In the genomic region with DNA sequence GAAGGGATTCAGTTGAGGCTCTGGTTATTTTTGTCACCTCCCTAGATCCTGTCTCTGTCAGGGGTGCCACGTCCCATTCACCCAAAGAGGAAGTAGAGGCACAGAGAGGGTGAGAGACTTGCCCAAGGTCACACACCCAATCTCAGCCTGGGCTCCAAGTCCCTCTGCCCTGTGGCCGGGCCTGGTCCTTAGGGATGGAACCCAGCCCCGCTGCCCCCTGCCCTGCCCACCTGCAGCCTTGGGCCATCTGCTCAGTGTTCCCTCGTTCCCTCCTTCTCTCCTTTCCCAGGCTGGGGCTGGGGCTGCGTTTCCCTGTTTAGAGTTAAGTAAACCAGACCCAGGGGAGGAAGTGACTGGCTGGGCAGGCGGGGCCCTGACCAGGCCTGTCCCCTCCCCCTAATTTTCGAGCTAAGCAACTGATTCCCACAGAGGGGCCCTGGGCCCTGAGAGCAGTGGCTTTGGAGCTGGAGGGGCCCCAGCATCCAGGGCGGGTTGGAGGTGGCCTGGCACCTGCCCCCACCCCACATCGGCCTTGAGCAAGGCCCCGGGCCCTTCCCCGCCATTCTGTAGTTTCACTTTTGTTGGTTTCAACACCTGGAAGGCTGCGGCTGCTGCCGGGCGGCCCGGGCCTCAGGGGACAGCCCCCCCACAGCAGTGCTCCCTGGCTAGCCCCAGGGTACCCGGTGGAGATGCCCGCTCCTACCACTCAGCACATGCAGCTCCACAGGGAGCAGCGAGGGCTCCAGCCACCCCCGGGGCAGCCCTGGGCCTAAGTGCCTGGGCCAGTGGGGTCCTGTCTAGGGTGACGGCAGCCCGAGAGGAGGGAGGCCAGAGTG, we compare ENCODE assay signal across 9 cellular contexts. TPM values are rescaled to one million over a fixed set of nuclear protein-coding genes. Genes with fewer than 3 reads are reported as not detected.
DNase-seq lines count a peak whose midpoint lies in the region; ATAC-seq, FAIRE-seq and TF ChIP-seq lines count a peak whose summit lies in the region.
"Had no signal": no experiment of that assay in that cellular context is flagged by ENCODE, and none has a peak within 500 bp of the region (broad histone marks: within the 10 kb centered on the region; RNA-seq: fewer than 3 reads in every experiment).

No MANE protein-coding gene starts in this region.

- H2BK120ac ChIP-seq in H1 (replicated peaks; ENCODE audit: low read depth, low read length): no peak overlapping the region

- H3K27me3 ChIP-seq in H1 (replicated peaks in 1 of 4; ENCODE audit: control insufficient read depth in 3 of 4, extremely low read depth in 1 of 4, insufficient read depth in 3 of 4, low read length in 3 of 4): no peaks in the 10 kb centered on the region
- no peaks in the 10 kb centered on the region for H3K27me3 ChIP-seq in tibial nerve

- peak overlapping the region; percentile 1 for H4K5ac ChIP-seq in H1 (ENCODE audit: insufficient read length, low read depth, low read length)

- peak overlapping the region; percentile 93 for H3K27ac Mint-ChIP-seq in activated CD4-positive, alpha-beta T cell treated with anti-CD3 and anti-CD28 coated beads, Interleukin-2, amount 10 ng/mL, durations not matched to agents 24 days and 14 days

- H3K4me1 ChIP-seq in H1 (replicated peaks in 1 of 4; ENCODE audit: control insufficient read depth in 3 of 4, insufficient read depth in 4 of 4, low read length in 3 of 4) (peaks cover 4 to 27% (median 20%) of the 10 kb centered on the region in 4 experiments), mucosa of descending colon (ENCODE audit: low read depth) (peaks cover 19% of the 10 kb centered on the region), tibial nerve (peaks cover 0 to 76% (median 40%) of the 10 kb centered on the region in 4 donors)

- H3K27ac ChIP-seq in H1 (ENCODE audit: low read depth, low read length) (peak overlapping the region; percentile 24; the same call in 1 of the 2 replicates), tibial nerve (peak overlapping the region; percentile 71 to 94 (median 94))

- intact Hi-C loops in activated CD4-positive, alpha-beta T cell treated with anti-CD3 and anti-CD28 coated beads, Interleukin-2, amount 10 ng/mL, durations not matched to agents 24 days and 14 days (cut with micrococcal nuclease): loop anchor here (1.0 kb wide), 1 partner anchor 10 kb away; a partner anchor contains a TSS
- intact Hi-C loops in mucosa of descending colon (cut with DNase I, micrococcal nuclease): no loop called here

- peak overlapping the region; percentile 62 for H3K18ac ChIP-seq in H1 (ENCODE audit: extremely low read depth, low read length)

- peaks cover 20% of the 10 kb centered on the region for H3K4me1 Mint-ChIP-seq in activated CD4-positive, alpha-beta T cell treated with anti-CD3 and anti-CD28 coated beads, Interleukin-2, amount 10 ng/mL, durations not matched to agents 24 days and 14 days

- no peak overlapping the region for H3K9ac ChIP-seq in H1 (replicated peaks in 1 of 4; ENCODE audit: extremely low read depth in 1 of 4, low read depth in 3 of 4, low read length in 3 of 4)

- TF ChIP-seq EP300 in H1 (IDR thresholded peaks at IDR 0.05; ENCODE audit: borderline replicate concordance in 1 of 2, low read depth in 2 of 2, low read length in 2 of 2) (no peak), tibial nerve (IDR thresholded peaks at IDR 0.05) (peak in 1 of 2 donors; percentile 25)

- no peak for TF ChIP-seq RAD21 in H1 (IDR thresholded peaks at IDR 0.05 in 1 of 2, conservative IDR thresholded peaks at IDR 0.05 in 1 of 2; ENCODE audit: low read depth in 2 of 2, low read length in 2 of 2)

- H3K23me2 ChIP-seq in H1 (ENCODE audit: low read depth, low read length): no peaks in the 10 kb centered on the region; the same call in 1 of the 2 replicates

- H2BK12ac ChIP-seq in H1 (ENCODE audit: low read depth, low read length): peak overlapping the region; percentile 90; the same call in 1 of the 2 replicates

- H3K4me3 Mint-ChIP-seq in activated CD4-positive, alpha-beta T cell treated with anti-CD3 and anti-CD28 coated beads, Interleukin-2, amount 10 ng/mL, durations not matched to agents 24 days and 14 days: peak overlapping the region; percentile 92

- CTCF ChIA-PET in H1 (lab: Charles Lee; ENCODE audit: partially characterized antibody): interaction anchor here (0.6 to 2.7 kb wide), 9 partner anchors 10 to 169 kb away, joined by 3 to 18 read pairs (median 3); a partner anchor contains a TSS

- TF ChIP-seq CTCF in NB4 (IDR thresholded peaks at IDR 0.05; ENCODE audit: low read depth, low read length) (no peak), H1 (IDR thresholded peaks at IDR 0.05; ENCODE audit: control extremely low read depth in 1 of 3, insufficient read depth in 1 of 3, low read depth in 1 of 3, low read length in 3 of 3) (no peak), mucosa of descending colon (IDR thresholded peaks at IDR 0.05) (no peak), tibial nerve (IDR thresholded peaks at IDR 0.05) (no peak)

- H3K79me1 ChIP-seq in H1 (ENCODE audit: low read depth, low read length): no peaks in the 10 kb centered on the region

- no peak overlapping the region for H2AFZ ChIP-seq in H1 (ENCODE audit: low read length)

- no peaks in the 10 kb centered on the region for H3K36me3 ChIP-seq in H1 (ENCODE audit: control insufficient read depth in 2 of 4, insufficient read depth in 4 of 4, low read length in 3 of 4)
- H3K36me3 ChIP-seq in mucosa of descending colon (ENCODE audit: low read depth): peaks cover 5% of the 10 kb centered on the region
- H3K36me3 ChIP-seq in tibial nerve: peaks cover 0 to 53% (median 2%) of the 10 kb centered on the region in 3 donors

- H3K36me3 Mint-ChIP-seq in activated CD4-positive, alpha-beta T cell treated with anti-CD3 and anti-CD28 coated beads, Interleukin-2, amount 10 ng/mL, durations not matched to agents 24 days and 14 days (ENCODE audit: low read depth): peaks cover 6% of the 10 kb centered on the region

- no peak overlapping the region for H3K14ac ChIP-seq in H1 (ENCODE audit: insufficient read length)

- POLR2A ChIA-PET in H1 (lab: Charles Lee; ENCODE audit: partially characterized antibody): interaction anchor here (1.1 to 16.6 kb wide), 4 partner anchors 8 to 172 kb away, joined by 3 to 183 read pairs (median 14); a partner anchor contains a TSS

- no peaks in the 10 kb centered on the region for H3K79me2 ChIP-seq in H1 (ENCODE audit: control insufficient read depth in 1 of 2, insufficient read depth in 2 of 2, low read length in 2 of 2)

- H3K4ac ChIP-seq in H1 (replicated peaks; ENCODE audit: insufficient read length, low read depth, low read length): no peak overlapping the region

- H3K4me2 ChIP-seq in H1 (ENCODE audit: insufficient read depth in 1 of 2, low read depth in 2 of 2, low read length in 2 of 2): peak overlapping the region in 1 of 2 experiments; percentile 37; a peak in 2 of 4 replicates

- ATAC-seq in GM21529 (IDR thresholded peaks at IDR 0.05; ENCODE audit: unreplicated experiment) (peak; percentile 52), mucosa of descending colon (peak; percentile 61)

- H2BK20ac ChIP-seq in H1 (ENCODE audit: low read length): peak overlapping the region; percentile 72; the same call in 1 of the 2 replicates

- H3K56ac ChIP-seq in H1 (replicated peaks; ENCODE audit: insufficient read length, low read depth, low read length): no peak overlapping the region

- peak overlapping the region; percentile 88 for H2BK5ac ChIP-seq in H1 (ENCODE audit: low read depth, low read length)

- H3K9me3 Mint-ChIP-seq in activated CD4-positive, alpha-beta T cell treated with anti-CD3 and anti-CD28 coated beads, Interleukin-2, amount 10 ng/mL, durations not matched to agents 24 days and 14 days: no peaks in the 10 kb centered on the region

- no peaks in the 10 kb centered on the region for H3K27me3 Mint-ChIP-seq in activated CD4-positive, alpha-beta T cell treated with anti-CD3 and anti-CD28 coated beads, Interleukin-2, amount 10 ng/mL, durations not matched to agents 24 days and 14 days

- WGBS in H1 (ENCODE audit: extremely low coverage in 1 of 2, insufficient coverage in 1 of 2, insufficient read length in 1 of 2, insufficient replicate concordance in 2 of 2, low coverage in 1 of 2, low lambda C conversion rate in 2 of 2, missing lambda C conversion rate in 1 of 2), 2 experiments: 76% methylated on average over 20 of the region's 21 CpGs; no CpG with 5 or more reads in 1 of the 2 experiments
- WGBS in tibial nerve, 2 donors: 27 to 37% methylated on average over 19 to 21 of the region's 21 CpGs

- peak overlapping the region; percentile 15 for H4K91ac ChIP-seq in H1 (replicated peaks; ENCODE audit: insufficient read length, low read length)

- H3K4me3 ChIP-seq in NB4 (ENCODE audit: low read depth, low read length) (peak overlapping the region; percentile 89), H1 (ENCODE audit: extremely low read depth in 1 of 4, insufficient read depth in 2 of 4, low read depth in 3 of 4, low read length in 4 of 4) (no peak overlapping the region), mucosa of descending colon (peak overlapping the region; percentile 24), tibial nerve (peak overlapping the region; percentile 57 to 95 (median 74))

- TF ChIP-seq POLR2A in NB4 (IDR thresholded peaks at IDR 0.05; ENCODE audit: extremely low read depth, insufficient read length) (no peak), H1 (IDR thresholded peaks at IDR 0.05; ENCODE audit: control extremely low read depth in 1 of 2, low read depth in 2 of 2, low read length in 2 of 2) (no peak), tibial nerve (IDR thresholded peaks at IDR 0.05) (peak in 1 of 2 donors; percentile 23)

- peak; percentile 19 for DNase-seq in DMS153 (lab: John Stamatoyannopoulos, UW)
- peak; percentile 94 for DNase-seq in NB4 (ENCODE audit: low read depth)
- DNase-seq in activated CD4-positive, alpha-beta T cell treated with anti-CD3 and anti-CD28 coated beads, Interleukin-2, amount 10 ng/mL, durations not matched to agents 24 days and 14 days: peak; percentile 88
- peak; percentile 36 to 61 for DNase-seq in H1 (ENCODE audit: low read depth in 1 of 2, low spot score in 2 of 2)
- DNase-seq in mucosa of descending colon: peak; percentile 70 to 83 (median 78)
- DNase-seq in tibial nerve (ENCODE audit: low spot score in 2 of 2): peak; percentile 44 to 48
- DNase-seq in NCI-H1694 (lab: John Stamatoyannopoulos, UW): no peak

- H3K23ac ChIP-seq in H1 (ENCODE audit: insufficient read length): no peak overlapping the region

- no peak overlapping the region; the same call in 1 of the 2 replicates for H2AK5ac ChIP-seq in H1 (ENCODE audit: low read depth, low read length)

- no peak for FAIRE-seq in H1 (lab: Jason Lieb, UNC)

- H3K9me3 ChIP-seq in H1 (ENCODE audit: insufficient read depth in 2 of 2, low read depth in 1 of 2, low read length in 1 of 2) (no peaks in the 10 kb centered on the region), mucosa of descending colon (no peaks in the 10 kb centered on the region), tibial nerve (no peaks in the 10 kb centered on the region)

- peak overlapping the region; percentile 90 for H4K8ac ChIP-seq in H1 (ENCODE audit: extremely low read depth, insufficient read depth, low read length)

- H4K20me1 ChIP-seq in H1 (replicated peaks in 1 of 2; ENCODE audit: control insufficient read depth in 1 of 2, insufficient read depth in 2 of 2, low read length in 2 of 2): peaks cover 0 to 4% of the 10 kb centered on the region in 2 experiments

- H2BK15ac ChIP-seq in H1 (ENCODE audit: low read length): peak overlapping the region; percentile 53

RNA-seq across cellular contexts. Expression of a gene that starts 1.5 kb away (rescaled TPM):
- total RNA-seq in activated CD4-positive, alpha-beta T cell treated with anti-CD3 and anti-CD28 coated beads, Interleukin-2, amount 10 ng/mL, durations not matched to agents 24 days and 14 days: 141 and 149 TPM in 2 replicates
- total RNA-seq in H1 (2021; fragmentation: NEBNext Ultra II Directional; extraction: Animal tissue kit (Norgen Biotek cat#: 25700)): 25.3 and 25.7 TPM in 2 replicates
- 39.6 and 50.2 TPM in 2 replicates for polyA plus RNA-seq in H1 (2011; rRNA removed)
- polyA plus RNA-seq in H1 (2011; cell fraction: cytosol; rRNA removed): 35.8 TPM
- polyA plus RNA-seq in H1 (2011; cell fraction: nucleus; rRNA removed): 287 TPM
- polyA plus RNA-seq in H1 (2012, experiment 1 of 2): 12.7 to 29.5 TPM (median 24.4 TPM) in 4 replicates
- 16.1 TPM for polyA plus RNA-seq in H1 (2012, experiment 2 of 2)
- polyA plus RNA-seq in H1 (2013, experiment 1 of 2): 25.3 TPM
- polyA plus RNA-seq in H1 (2013, experiment 2 of 2): 21.2 TPM
- polyA minus RNA-seq in H1 (2011; rRNA and poly(A)+ RNA removed): 10.0 and 11.3 TPM in 2 replicates
- 15.0 TPM for polyA minus RNA-seq in H1 (2011; cell fraction: cytosol; rRNA and poly(A)+ RNA removed)
- 43.9 TPM for polyA minus RNA-seq in H1 (2011; cell fraction: nucleus; rRNA and poly(A)+ RNA removed)
- total RNA-seq in mucosa of descending colon (100 to 1,000 TPM; 155 to 189 (median 166) TPM), tibial nerve (100 to 1,000 TPM; 142 to 439 (median 183) TPM)

RNA-seq across cellular contexts. Expression of a gene that starts 9.9 kb away (rescaled TPM):
- 153 and 159 TPM in 2 replicates for total RNA-seq in activated CD4-positive, alpha-beta T cell treated with anti-CD3 and anti-CD28 coated beads, Interleukin-2, amount 10 ng/mL, durations not matched to agents 24 days and 14 days
- total RNA-seq in H1 (2021; fragmentation: NEBNext Ultra II Directional; extraction: Animal tissue kit (Norgen Biotek cat#: 25700)): 182 and 199 TPM in 2 replicates
- polyA plus RNA-seq in H1 (2011; rRNA removed): 291 and 406 TPM in 2 replicates
- 222 TPM for polyA plus RNA-seq in H1 (2011; cell fraction: cytosol; rRNA removed)
- 253 TPM for polyA plus RNA-seq in H1 (2011; cell fraction: nucleus; rRNA removed)
- 92.1 to 255 TPM (median 248 TPM) in 4 replicates for polyA plus RNA-seq in H1 (2012, experiment 1 of 2)
- 348 TPM for polyA plus RNA-seq in H1 (2012, experiment 2 of 2)
- 130 TPM for polyA plus RNA-seq in H1 (2013, experiment 1 of 2)
- polyA plus RNA-seq in H1 (2013, experiment 2 of 2): 128 TPM
- polyA minus RNA-seq in H1 (2011; rRNA and poly(A)+ RNA removed): 69.8 and 77.8 TPM in 2 replicates
- 133 TPM for polyA minus RNA-seq in H1 (2011; cell fraction: cytosol; rRNA and poly(A)+ RNA removed)
- 92.8 TPM for polyA minus RNA-seq in H1 (2011; cell fraction: nucleus; rRNA and poly(A)+ RNA removed)
- 100 to 1,000 TPM; 148 to 165 (median 162) TPM for total RNA-seq in mucosa of descending colon
- 100 to 1,000 TPM; 143 to 205 (median 180) TPM for total RNA-seq in tibial nerve

RNA-seq across cellular contexts. Expression of a gene that starts 30.2 kb away (rescaled TPM):
- not detected in 2 replicates for total RNA-seq in activated CD4-positive, alpha-beta T cell treated with anti-CD3 and anti-CD28 coated beads, Interleukin-2, amount 10 ng/mL, durations not matched to agents 24 days and 14 days
- total RNA-seq in H1 (2021; fragmentation: NEBNext Ultra II Directional; extraction: Animal tissue kit (Norgen Biotek cat#: 25700)): 0.27 and 0.32 TPM in 2 replicates
- 0.47 TPM in 2 replicates for polyA plus RNA-seq in H1 (2011; rRNA removed)
- 0.50 TPM for polyA plus RNA-seq in H1 (2011; cell fraction: cytosol; rRNA removed)
- 0.53 TPM for polyA plus RNA-seq in H1 (2011; cell fraction: nucleus; rRNA removed)
- 0.62 to 1.1 TPM (median 0.75 TPM) in 4 replicates for polyA plus RNA-seq in H1 (2012, experiment 1 of 2)
- 0.26 TPM for polyA plus RNA-seq in H1 (2012, experiment 2 of 2)
- 0.18 TPM for polyA plus RNA-seq in H1 (2013, experiment 1 of 2)
- polyA plus RNA-seq in H1 (2013, experiment 2 of 2): 0.26 TPM
- polyA minus RNA-seq in H1 (2011; rRNA and poly(A)+ RNA removed): 0.16 and 0.34 TPM in 2 replicates
- 0.88 TPM for polyA minus RNA-seq in H1 (2011; cell fraction: cytosol; rRNA and poly(A)+ RNA removed)
- 0.50 TPM for polyA minus RNA-seq in H1 (2011; cell fraction: nucleus; rRNA and poly(A)+ RNA removed)
- total RNA-seq in mucosa of descending colon (10 to 100 TPM in 2 of 3 donors, 1 to 10 TPM in 1; 8.6 to 18.9 (median 11.5) TPM), tibial nerve (100 to 1,000 TPM in 1 of 4 donors, 10 to 100 TPM in 3; 80.4 to 137 (median 91.8) TPM)
- total RNA-seq: T-helper 2 cell treated with Interferon-gamma antibody and Interleukin-4, amounts not matched to agents 100 ng/mL and 5 ng/mL, for 36 hours had no signal

RNA-seq across cellular contexts. Expression of a gene that starts 36.4 kb away (rescaled TPM):
- total RNA-seq in activated CD4-positive, alpha-beta T cell treated with anti-CD3 and anti-CD28 coated beads, Interleukin-2, amount 10 ng/mL, durations not matched to agents 24 days and 14 days: 13.8 and 15.6 TPM in 2 replicates
- 18.9 and 19.2 TPM in 2 replicates for total RNA-seq in H1 (2021; fragmentation: NEBNext Ultra II Directional; extraction: Animal tissue kit (Norgen Biotek cat#: 25700))
- polyA plus RNA-seq in H1 (2011; rRNA removed): 34.3 and 40.8 TPM in 2 replicates
- 24.6 TPM for polyA plus RNA-seq in H1 (2011; cell fraction: cytosol; rRNA removed)
- 53.5 TPM for polyA plus RNA-seq in H1 (2011; cell fraction: nucleus; rRNA removed)
- 8.7 to 20.4 TPM (median 17.7 TPM) in 4 replicates for polyA plus RNA-seq in H1 (2012, experiment 1 of 2)
- 16.4 TPM for polyA plus RNA-seq in H1 (2012, experiment 2 of 2)
- 22.0 TPM for polyA plus RNA-seq in H1 (2013, experiment 1 of 2)
- 22.4 TPM for polyA plus RNA-seq in H1 (2013, experiment 2 of 2)
- 20.6 and 26.5 TPM in 2 replicates for polyA minus RNA-seq in H1 (2011; rRNA and poly(A)+ RNA removed)
- 14.0 TPM for polyA minus RNA-seq in H1 (2011; cell fraction: cytosol; rRNA and poly(A)+ RNA removed)
- 24.7 TPM for polyA minus RNA-seq in H1 (2011; cell fraction: nucleus; rRNA and poly(A)+ RNA removed)
- total RNA-seq in mucosa of descending colon (10 to 100 TPM; 30.1 to 47.5 (median 46.8) TPM), tibial nerve (10 to 100 TPM; 43.5 to 75.9 (median 44.2) TPM)

Comparison
In these comparisons a context has a peak if more than half of its experiments do, and no peak if none do; other contexts are left out.
1. H3K4me3 ChIP-seq: peak in NB4 (single experiment), mucosa of descending colon (single experiment) and tibial nerve (4 of 4); none in H1 (0 of 4).
2. RNA of a gene that starts 30.2 kb away (total RNA-seq): 80.4 to 137 TPM in tibial nerve; 8.6 to 18.9 TPM in mucosa of descending colon, 0.27 to 0.32 TPM in H1 and not detected in activated CD4-positive, alpha-beta T cell treated with anti-CD3 and anti-CD28 coated beads, Interleukin-2, amount 10 ng/mL, durations not matched to agents 24 days and 14 days; every median in the first group is over 4 times any median in the second.